16 cellular contexts compared by ENCODE assay signal in the genomic region with DNA sequence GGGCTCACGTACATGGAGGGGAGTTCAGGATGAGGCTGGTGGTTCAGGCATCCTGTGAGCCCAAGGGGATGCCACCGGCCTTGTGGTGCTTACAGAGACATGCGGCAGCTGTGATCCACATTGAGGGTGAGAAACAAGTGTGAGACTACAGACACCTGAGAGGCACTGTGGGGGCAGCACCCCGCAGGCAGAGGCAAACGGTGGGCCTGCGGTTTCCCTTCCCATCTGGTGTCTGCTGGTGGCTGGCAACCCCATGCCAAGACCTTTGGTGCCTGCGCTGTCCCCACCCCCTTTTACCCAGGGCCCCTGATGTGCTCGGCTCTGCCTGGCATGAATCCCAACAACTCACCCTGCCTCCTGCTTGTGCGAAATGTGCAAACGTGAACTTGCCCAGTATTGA.
"Had no signal": no experiment of that assay in that cellular context is flagged by ENCODE, and none has a peak within 500 bp of the region (broad histone marks: within the 10 kb centered on the region; RNA-seq: fewer than 3 reads in every experiment).

No MANE protein-coding gene starts in this region.

- H3K27ac Mint-ChIP-seq: activated naive CD8-positive, alpha-beta T cell; activated T-cell treated with anti-CD3 and anti-CD28 coated beads, Interleukin-2, amount 50 U/mL, for 24 hours; brain; naive thymus-derived CD8-positive, alpha-beta T cell had no signal

- H3K36me3 Mint-ChIP-seq: brain had no signal

- H3K4me3 Mint-ChIP-seq: activated naive CD8-positive, alpha-beta T cell; activated T-cell treated with anti-CD3 and anti-CD28 coated beads, Interleukin-2, amount 50 U/mL, for 24 hours; brain; naive thymus-derived CD8-positive, alpha-beta T cell had no signal

- DNase-seq: activated CD4-positive, alpha-beta T cell treated with anti-CD3 and anti-CD28 coated beads for 48 hours; activated gamma-delta T cell; activated T-cell treated with anti-CD3 and anti-CD28 coated beads, Interleukin-2, amount 50 U/mL, for 24 hours; amygdala; dermis blood vessel endothelial cell; mucosa of descending colon; naive thymus-derived CD8-positive, alpha-beta T cell; nucleus accumbens; spleen; stimulated activated CD4-positive, alpha-beta T cell treated with anti-CD3 and anti-CD28 coated beads, Interleukin-2, amount 100 ng/mL, for 24 hours; stimulated activated naive CD4-positive, alpha-beta T cell; substantia nigra; upper lobe of left lung had no signal

- ATAC-seq: mucosa of descending colon; naive thymus-derived CD8-positive, alpha-beta T cell; sciatic nerve had no signal

- H3K9me3 Mint-ChIP-seq: activated T-cell treated with anti-CD3 and anti-CD28 coated beads, Interleukin-2, amount 50 U/mL, for 24 hours; naive thymus-derived CD8-positive, alpha-beta T cell had no signal
